ENCODE assay signal across 11 cellular contexts in genomic region chr19:12997225-12997966, GRCh38. TPM values are rescaled to one million over a fixed set of nuclear protein-coding genes. Genes with fewer than 3 reads are reported as not detected.
A peak's percentile ranks its signal among the peaks of the same experiment; 100 is the strongest.
DNase-seq lines count a peak whose midpoint lies in the region; ATAC-seq and TF ChIP-seq lines count a peak whose summit lies in the region.
"Had no signal": no experiment of that assay in that cellular context is flagged by ENCODE, and none has a peak within 500 bp of the region (broad histone marks: within the 10 kb centered on the region; RNA-seq: fewer than 3 reads in every experiment).

No MANE protein-coding gene starts in this region.

- H3K4me1 Mint-ChIP-seq in activated CD4-positive, alpha-beta memory T cell treated with anti-CD3 and anti-CD28 coated beads for 36 hours (ENCODE audit: low read depth), result peaks cover 6% of the 10 kb centered on the region
- H3K4me1 Mint-ChIP-seq in activated CD4-positive, alpha-beta memory T cell treated with anti-CD3 and anti-CD28 coated beads, Interleukin-2, amount 10 ng/mL, durations not matched to agents 7 days and 5 days, result peaks cover 6% of the 10 kb centered on the region

- H3K4me3 ChIP-seq in astrocyte of the cerebellum (ENCODE audit: low read depth, low read length) (peak overlapping the region; percentile 86), lung (peak overlapping the region; percentile 84), thoracic aorta (peak overlapping the region; percentile 93)

- H3K27me3 ChIP-seq in lung (ENCODE audit: control insufficient read depth, insufficient read depth), result no peaks in the 10 kb centered on the region
- H3K27me3 ChIP-seq in thoracic aorta (replicated peaks; ENCODE audit: insufficient read depth), result no peaks in the 10 kb centered on the region

- no peaks in the 10 kb centered on the region for H3K9me3 Mint-ChIP-seq in activated CD4-positive, alpha-beta memory T cell treated with anti-CD3 and anti-CD28 coated beads for 36 hours
- no peaks in the 10 kb centered on the region for H3K9me3 Mint-ChIP-seq in activated CD4-positive, alpha-beta memory T cell treated with anti-CD3 and anti-CD28 coated beads, Interleukin-2, amount 10 ng/mL, durations not matched to agents 7 days and 5 days
- H3K9me3 Mint-ChIP-seq: T-helper 1 cell treated with Interleukin-12 subunit alpha and Interleukin-12 subunit beta and Interleukin-4 antibody, amounts not matched to agents 30 μg/mL and 1 μg/mL, for 36 hours had no signal

- no peak for DNase-seq in activated CD4-positive, alpha-beta memory T cell treated with anti-CD3 and anti-CD28 coated beads for 36 hours
- DNase-seq in activated CD4-positive, alpha-beta memory T cell treated with anti-CD3 and anti-CD28 coated beads, Interleukin-2, amount 10 ng/mL, durations not matched to agents 7 days and 5 days, result no peak
- DNase-seq in astrocyte of the cerebellum (ENCODE audit: low read depth) (no peak), lung (ENCODE audit: low spot score) (no peak), thoracic aorta (ENCODE audit: low spot score) (no peak), RKO (ENCODE audit: low spot score) (no peak), NCI-H1092 (lab: John Stamatoyannopoulos, UW) (no peak)
- no peak for DNase-seq in stimulated activated CD4-positive, alpha-beta T cell treated with anti-CD3 and anti-CD28 coated beads, Interleukin-4, amount 100 ng/mL, for 24 hours
- DNase-seq: NCI-H2081 treated with DMSO at 0.1 percent for 48 hours had no signal

- intact Hi-C loops in activated CD4-positive, alpha-beta memory T cell treated with anti-CD3 and anti-CD28 coated beads for 36 hours (cut with micrococcal nuclease), result no loop called here

- CTCF ChIA-PET in activated CD4-positive, alpha-beta memory T cell treated with anti-CD3 and anti-CD28 coated beads for 36 hours (lab: Charles Lee), result interaction anchor here (0.7 kb wide), 1 partner anchor 32 kb away, joined by 3 read pairs; no protein-coding TSS in a partner anchor
- CTCF ChIA-PET in activated CD4-positive, alpha-beta memory T cell treated with anti-CD3 and anti-CD28 coated beads, Interleukin-2, amount 10 ng/mL, durations not matched to agents 7 days and 5 days (lab: Charles Lee), result no interaction called here

- peak overlapping the region; percentile 51 for H3K4me3 Mint-ChIP-seq in activated CD4-positive, alpha-beta memory T cell treated with anti-CD3 and anti-CD28 coated beads for 36 hours
- H3K4me3 Mint-ChIP-seq in activated CD4-positive, alpha-beta memory T cell treated with anti-CD3 and anti-CD28 coated beads, Interleukin-2, amount 10 ng/mL, durations not matched to agents 7 days and 5 days, result no peak overlapping the region

- no peaks in the 10 kb centered on the region for H3K36me3 Mint-ChIP-seq in activated CD4-positive, alpha-beta memory T cell treated with anti-CD3 and anti-CD28 coated beads for 36 hours
- peaks cover 3% of the 10 kb centered on the region for H3K36me3 Mint-ChIP-seq in activated CD4-positive, alpha-beta memory T cell treated with anti-CD3 and anti-CD28 coated beads, Interleukin-2, amount 10 ng/mL, durations not matched to agents 7 days and 5 days (ENCODE audit: low read depth)

- H3K27ac ChIP-seq in lung (ENCODE audit: low read depth in 1 of 2, low read length in 1 of 2), result peak overlapping the region in 1 of 2 donors; percentile 88
- peak overlapping the region; percentile 94 to 99 for H3K27ac ChIP-seq in thoracic aorta

- H3K9me3 ChIP-seq in lung (ENCODE audit: control insufficient read depth in 2 of 2, insufficient read depth in 1 of 2, low read length in 1 of 2) (peaks cover 0 to 2% of the 10 kb centered on the region in 2 donors), thoracic aorta (no peaks in the 10 kb centered on the region)

- ATAC-seq in lung (ENCODE audit: insufficient read depth, low FRiP score) (no peak), thoracic aorta (ENCODE audit: insufficient number of reproducible peaks, low FRiP score, low read depth) (no peak)

- no peak overlapping the region for H3K27ac Mint-ChIP-seq in activated CD4-positive, alpha-beta memory T cell treated with anti-CD3 and anti-CD28 coated beads for 36 hours
- H3K27ac Mint-ChIP-seq in activated CD4-positive, alpha-beta memory T cell treated with anti-CD3 and anti-CD28 coated beads, Interleukin-2, amount 10 ng/mL, durations not matched to agents 7 days and 5 days, result no peak overlapping the region
- H3K27ac Mint-ChIP-seq: T-helper 1 cell treated with Interleukin-12 subunit alpha and Interleukin-12 subunit beta and Interleukin-4 antibody, amounts not matched to agents 30 μg/mL and 1 μg/mL, for 36 hours had no signal

- POLR2A ChIA-PET in activated CD4-positive, alpha-beta memory T cell treated with anti-CD3 and anti-CD28 coated beads for 36 hours (lab: Charles Lee), result no interaction called here
- POLR2A ChIA-PET in activated CD4-positive, alpha-beta memory T cell treated with anti-CD3 and anti-CD28 coated beads, Interleukin-2, amount 10 ng/mL, durations not matched to agents 7 days and 5 days (lab: Charles Lee), result no interaction called here

- no peak for TF ChIP-seq CTCF in astrocyte of the cerebellum (IDR thresholded peaks at IDR 0.05; ENCODE audit: low read depth, low read length, missing control alignments)
- no peak for TF ChIP-seq CTCF in lung (IDR thresholded peaks at IDR 0.05; ENCODE audit: control extremely low read depth, extremely low read depth)
- TF ChIP-seq CTCF in thoracic aorta (IDR thresholded peaks at IDR 0.05), result no peak

- H3K27me3 Mint-ChIP-seq in activated CD4-positive, alpha-beta memory T cell treated with anti-CD3 and anti-CD28 coated beads for 36 hours, result peaks cover 9% of the 10 kb centered on the region
- peaks cover 43% of the 10 kb centered on the region for H3K27me3 Mint-ChIP-seq in activated CD4-positive, alpha-beta memory T cell treated with anti-CD3 and anti-CD28 coated beads, Interleukin-2, amount 10 ng/mL, durations not matched to agents 7 days and 5 days

- in situ Hi-C loops in astrocyte of the cerebellum (cut with HindIII; ENCODE audit: low sequenced_read_pairs), result no loop called here

- 70 to 88% methylated on average over 22 of the region's 22 CpGs for WGBS in lung, 2 donors

- H3K36me3 ChIP-seq in lung (ENCODE audit: control insufficient read depth in 2 of 2, insufficient read depth in 2 of 2, low read length in 2 of 2) (no peaks in the 10 kb centered on the region), thoracic aorta (no peaks in the 10 kb centered on the region)

- H3K4me1 ChIP-seq in lung (ENCODE audit: control insufficient read depth in 2 of 2, insufficient read depth in 2 of 2, low read length in 2 of 2) (peaks cover 0 to 28% of the 10 kb centered on the region in 2 donors), thoracic aorta (ENCODE audit: control insufficient read depth in 1 of 2, low read depth in 2 of 2) (peaks cover 12 to 52% of the 10 kb centered on the region in 2 donors)

RNA-seq across cellular contexts. Expression of gene NFIX, which starts 2.1 kb away (rescaled TPM):
- total RNA-seq in activated CD4-positive, alpha-beta memory T cell treated with anti-CD3 and anti-CD28 coated beads for 36 hours, result 1 to 10 TPM; 1.6 to 2.0 TPM
- total RNA-seq in activated CD4-positive, alpha-beta memory T cell treated with anti-CD3 and anti-CD28 coated beads, Interleukin-2, amount 10 ng/mL, durations not matched to agents 7 days and 5 days, result under 1 TPM in 1 of 2 experiments, not detected in 1; 0.05 TPM
- total RNA-seq in lung, result 100 to 1,000 TPM; 129 to 190 TPM
- 10 to 100 TPM; 26.0 to 50.5 TPM for polyA plus RNA-seq in lung
- total RNA-seq in thoracic aorta, result 100 to 1,000 TPM; 126 to 145 TPM

RNA-seq across cellular contexts. Expression of gene DAND5, which starts 28.0 kb away (rescaled TPM):
- under 1 TPM in 1 of 2 experiments, not detected in 1; 0.12 TPM for total RNA-seq in activated CD4-positive, alpha-beta memory T cell treated with anti-CD3 and anti-CD28 coated beads for 36 hours
- total RNA-seq in activated CD4-positive, alpha-beta memory T cell treated with anti-CD3 and anti-CD28 coated beads, Interleukin-2, amount 10 ng/mL, durations not matched to agents 7 days and 5 days, result under 1 TPM; 0.13 to 0.15 TPM
- total RNA-seq in lung (under 1 TPM; 0.20 to 0.25 TPM), thoracic aorta (not detected)
- under 1 TPM; 0.01 to 0.14 TPM for polyA plus RNA-seq in lung
- total RNA-seq: bronchial epithelial cell had no signal

RNA-seq across cellular contexts. Expression of gene GADD45GIP1, which starts 40.4 kb away (rescaled TPM):
- total RNA-seq in activated CD4-positive, alpha-beta memory T cell treated with anti-CD3 and anti-CD28 coated beads for 36 hours, result 10 to 100 TPM; 31.2 to 32.6 TPM
- 10 to 100 TPM; 17.5 to 18.4 TPM for total RNA-seq in activated CD4-positive, alpha-beta memory T cell treated with anti-CD3 and anti-CD28 coated beads, Interleukin-2, amount 10 ng/mL, durations not matched to agents 7 days and 5 days
- total RNA-seq in lung (10 to 100 TPM; 14.9 to 22.6 TPM), thoracic aorta (10 to 100 TPM; 30.2 to 42.8 TPM)
- polyA plus RNA-seq in lung, result 10 to 100 TPM; 50.0 to 69.0 TPM

RNA-seq across cellular contexts. Expression of gene RAD23A, which starts 51.7 kb away (rescaled TPM):
- 100 to 1,000 TPM; 190 to 194 TPM for total RNA-seq in activated CD4-positive, alpha-beta memory T cell treated with anti-CD3 and anti-CD28 coated beads for 36 hours
- total RNA-seq in activated CD4-positive, alpha-beta memory T cell treated with anti-CD3 and anti-CD28 coated beads, Interleukin-2, amount 10 ng/mL, durations not matched to agents 7 days and 5 days, result 100 to 1,000 TPM; 119 to 123 TPM
- total RNA-seq in lung (100 to 1,000 TPM in 1 of 2 donors, 10 to 100 TPM in 1; 79.7 to 122 TPM), thoracic aorta (100 to 1,000 TPM; 116 to 130 TPM)
- polyA plus RNA-seq in lung, result 100 to 1,000 TPM; 112 to 186 TPM

RNA-seq across cellular contexts. Expression of gene CALR, which starts 59.0 kb away (rescaled TPM):
- total RNA-seq in activated CD4-positive, alpha-beta memory T cell treated with anti-CD3 and anti-CD28 coated beads for 36 hours, result 100 to 1,000 TPM; 625 to 642 TPM
- 100 to 1,000 TPM; 640 to 660 TPM for total RNA-seq in activated CD4-positive, alpha-beta memory T cell treated with anti-CD3 and anti-CD28 coated beads, Interleukin-2, amount 10 ng/mL, durations not matched to agents 7 days and 5 days
- total RNA-seq in lung (1,000 to 10,000 TPM in 1 of 2 donors, 100 to 1,000 TPM in 1; 479 to 1,551 TPM), thoracic aorta (100 to 1,000 TPM; 415 to 467 TPM)
- 1,000 to 10,000 TPM in 1 of 2 donors, 100 to 1,000 TPM in 1; 415 to 1,123 TPM for polyA plus RNA-seq in lung

Comparison
In these comparisons a context has a peak if more than half of its experiments do, and no peak if none do; other contexts are left out.
1. RNA of gene NFIX, which starts 2.1 kb away (total RNA-seq): 129 to 190 TPM in lung and 126 to 145 TPM in thoracic aorta; 1.6 to 2.0 TPM in activated CD4-positive, alpha-beta memory T cell treated with anti-CD3 and anti-CD28 coated beads for 36 hours and 0.05 TPM in activated CD4-positive, alpha-beta memory T cell treated with anti-CD3 and anti-CD28 coated beads, Interleukin-2, amount 10 ng/mL, durations not matched to agents 7 days and 5 days; every median in the first group is over 10 times any median in the second.
2. Peak in every context shown above with its lines, with median percentiles within 50 percentile points of each other: H3K4me3 ChIP-seq.